ENCODE assay signal across 21 cellular contexts in genomic region chr2:30797381-30798015, GRCh38. TPM values are rescaled to one million over a fixed set of nuclear protein-coding genes. Genes with fewer than 3 reads are reported as not detected.
DNase-seq lines count a peak whose midpoint lies in the region; ATAC-seq, FAIRE-seq and TF ChIP-seq lines count a peak whose summit lies in the region.
"Had no signal": no experiment of that assay in that cellular context is flagged by ENCODE, and none has a peak within 500 bp of the region (broad histone marks: within the 10 kb centered on the region; RNA-seq: fewer than 3 reads in every experiment).

No MANE protein-coding gene starts in this region.

- intact Hi-C loops in HepG2 (cut with micrococcal nuclease; ENCODE audit: unreplicated experiment) (no loop called here), right lobe of liver (cut with DNase I) (no loop called here), lower lobe of right lung (cut with DNase I) (no loop called here), upper lobe of right lung (cut with DNase I) (no loop called here)
- intact Hi-C loops in activated CD4-positive, alpha-beta memory T cell treated with anti-CD3 and anti-CD28 coated beads for 36 hours (cut with micrococcal nuclease): no loop called here

- no peak for TF ChIP-seq EP300 in HepG2 (IDR thresholded peaks at IDR 0.05; ENCODE audit: low read depth in 2 of 2, low read length in 2 of 2)
- TF ChIP-seq EP300 in HepG2 (CRISPR knock-in tag; IDR thresholded peaks at IDR 0.05; ENCODE audit: borderline replicate concordance): no peak

- no peak overlapping the region for H2AFZ ChIP-seq in HepG2 (ENCODE audit: low read length)

- H3K27me3 Mint-ChIP-seq in activated CD4-positive, alpha-beta memory T cell treated with anti-CD3 and anti-CD28 coated beads for 36 hours: peaks cover 2% of the 10 kb centered on the region
- H3K27me3 Mint-ChIP-seq: IgD-negative memory B cell had no signal

- H3K4me3 Mint-ChIP-seq in activated CD4-positive, alpha-beta memory T cell treated with anti-CD3 and anti-CD28 coated beads for 36 hours: no peak overlapping the region
- H3K4me3 Mint-ChIP-seq: CD8-positive, alpha-beta T cell had no signal

- H3K4me1 ChIP-seq in HepG2 (ENCODE audit: insufficient read depth, low read length) (no peaks in the 10 kb centered on the region), right lobe of liver (no peaks in the 10 kb centered on the region), lower lobe of right lung (peaks cover 8% of the 10 kb centered on the region), upper lobe of right lung (no peaks in the 10 kb centered on the region)

- H3K36me3 ChIP-seq in HepG2 (replicated peaks in 1 of 2; ENCODE audit: control insufficient read depth in 1 of 2, insufficient read depth in 2 of 2, low read length in 2 of 2) (no peaks in the 10 kb centered on the region), right lobe of liver (no peaks in the 10 kb centered on the region), lower lobe of right lung (no peaks in the 10 kb centered on the region), upper lobe of right lung (no peaks in the 10 kb centered on the region)

- H3K4me3 ChIP-seq in HepG2 (replicated peaks in 1 of 3; ENCODE audit: insufficient read depth in 1 of 3, low read depth in 2 of 3, low read length in 3 of 3): no peak overlapping the region
- no peak overlapping the region for H3K4me3 ChIP-seq in right lobe of liver
- no peak overlapping the region for H3K4me3 ChIP-seq in lower lobe of right lung
- H3K4me3 ChIP-seq in upper lobe of right lung: no peak overlapping the region
- H3K4me3 ChIP-seq: GM12878 had no signal

- in situ Hi-C loops in HepG2 (cut with HindIII; ENCODE audit: extremely low pct_ligation_motif_present, low pct_unique_long_range_greater_than_20kb): no loop called here

- FAIRE-seq in HepG2 (lab: Jason Lieb, UNC): no peak
- FAIRE-seq: GM12878, RCC 7860 had no signal

- no TSS peak for BruUV-seq in HepG2 (replicated peaks; lab: Mats Ljungman, UMichigan)

- no peaks in the 10 kb centered on the region for H3K36me3 Mint-ChIP-seq in activated CD4-positive, alpha-beta memory T cell treated with anti-CD3 and anti-CD28 coated beads for 36 hours
- H3K36me3 Mint-ChIP-seq: CD8-positive, alpha-beta T cell; IgD-negative memory B cell had no signal

- TF ChIP-seq CTCF in HepG2 (CRISPR knock-in tag; IDR thresholded peaks at IDR 0.05) (no peak), right lobe of liver (IDR thresholded peaks at IDR 0.05) (no peak), VCaP (conservative IDR thresholded peaks at IDR 0.05) (no peak), lower lobe of right lung (IDR thresholded peaks at IDR 0.05) (no peak), upper lobe of right lung (IDR thresholded peaks at IDR 0.05) (no peak)

- TF ChIP-seq POLR2A in HepG2 (IDR thresholded peaks at IDR 0.05; ENCODE audit: insufficient read depth in 1 of 2, low read depth in 2 of 2, low read length in 2 of 2) (no peak), right lobe of liver (IDR thresholded peaks at IDR 0.05) (no peak)

- H3K27ac ChIP-seq in HepG2 (ENCODE audit: extremely low read length, insufficient read depth, low read length) (no peak overlapping the region), right lobe of liver (no peak overlapping the region), VCaP (peak overlapping the region; percentile 91), lower lobe of right lung (peak overlapping the region; percentile 7), upper lobe of right lung (no peak overlapping the region)

- H3K27ac Mint-ChIP-seq in activated CD4-positive, alpha-beta memory T cell treated with anti-CD3 and anti-CD28 coated beads for 36 hours: no peak overlapping the region
- H3K27ac Mint-ChIP-seq: CD8-positive, alpha-beta T cell; IgD-negative memory B cell had no signal

- no peak overlapping the region for H3K4me2 ChIP-seq in HepG2 (ENCODE audit: low read depth, low read length)

- H3K4me1 Mint-ChIP-seq in activated CD4-positive, alpha-beta memory T cell treated with anti-CD3 and anti-CD28 coated beads for 36 hours (ENCODE audit: low read depth): peaks cover 7% of the 10 kb centered on the region

- H3K9me3 ChIP-seq in HepG2 (ENCODE audit: low read length) (no peaks in the 10 kb centered on the region), right lobe of liver (no peaks in the 10 kb centered on the region), lower lobe of right lung (no peaks in the 10 kb centered on the region), upper lobe of right lung (no peaks in the 10 kb centered on the region)

- no peaks in the 10 kb centered on the region for H4K20me1 ChIP-seq in HepG2 (ENCODE audit: insufficient read depth, low read length)

- no peak overlapping the region for H3K9ac ChIP-seq in HepG2 (ENCODE audit: insufficient read depth, low read depth, low read length)

- no peak for TF ChIP-seq RAD21 in HepG2 (CRISPR knock-in tag; IDR thresholded peaks at IDR 0.05)

- ATAC-seq in HepG2 (no peak), right lobe of liver (no peak), lower lobe of right lung (peak in 1 of 2 donors; percentile 3), upper lobe of right lung (peak; percentile 10), GM18520 (IDR thresholded peaks at IDR 0.05; ENCODE audit: unreplicated experiment) (no peak)
- ATAC-seq: CD8-positive, alpha-beta T cell had no signal

- no peak for DNase-seq in HepG2 (ENCODE audit: low spot score)
- DNase-seq in right lobe of liver: no peak
- DNase-seq in lower lobe of right lung: no peak
- DNase-seq in upper lobe of right lung: no peak
- DNase-seq in GM19238 (ENCODE audit: insufficient read length, low spot score): no peak
- no peak for DNase-seq in activated CD4-positive, alpha-beta memory T cell treated with anti-CD3 and anti-CD28 coated beads for 36 hours
- DNase-seq: CD8-positive, alpha-beta T cell; DND-41; GOT3; NCI-H1694; NCI-H2081 treated with DMSO at 0.1 percent for 48 hours; NCI-H2171 treated with DMSO at 0.1 percent for 48 hours; NCI-H446; OCI-M1 had no signal

- H3K27me3 ChIP-seq in HepG2 (ENCODE audit: control insufficient read depth in 1 of 2, insufficient read depth in 2 of 2, low read length in 2 of 2): peaks cover 1 to 33% of the 10 kb centered on the region in 2 experiments; a peak in 2 of 5 replicates
- H3K27me3 ChIP-seq in right lobe of liver: no peaks in the 10 kb centered on the region
- no peaks in the 10 kb centered on the region for H3K27me3 ChIP-seq in lower lobe of right lung (ENCODE audit: low read depth)
- no peaks in the 10 kb centered on the region for H3K27me3 ChIP-seq in upper lobe of right lung

- POLR2A ChIA-PET in HepG2 (lab: Yijun Ruan, JAX): no interaction called here
- POLR2A ChIA-PET in activated CD4-positive, alpha-beta memory T cell treated with anti-CD3 and anti-CD28 coated beads for 36 hours (lab: Charles Lee): no interaction called here

- no peaks in the 10 kb centered on the region for H3K79me2 ChIP-seq in HepG2 (ENCODE audit: insufficient read depth, low read length)

- WGBS in HepG2 (ENCODE audit: low lambda C conversion rate): 20% methylated on average over 8 of the region's 8 CpGs
- 72% methylated on average over 4 of the region's 8 CpGs for WGBS in right lobe of liver (ENCODE audit: insufficient coverage, low coverage, low lambda C conversion rate, missing lambda C conversion rate)

- no peaks in the 10 kb centered on the region for H3K9me3 Mint-ChIP-seq in activated CD4-positive, alpha-beta memory T cell treated with anti-CD3 and anti-CD28 coated beads for 36 hours
- H3K9me3 Mint-ChIP-seq: CD8-positive, alpha-beta T cell had no signal

- CTCF ChIA-PET in HepG2 (lab: Yijun Ruan, JAX; ENCODE audit: low intra/inter-chr PET ratio, low total read pairs): no interaction called here
- CTCF ChIA-PET in activated CD4-positive, alpha-beta memory T cell treated with anti-CD3 and anti-CD28 coated beads for 36 hours (lab: Charles Lee): no interaction called here

TF ChIP-seq in HepG2, 621 proteins besides CTCF, POLR2A, EP300 and RAD21 (continues in another document):
- no peak for TF ChIP-seq KDM1A (CRISPR knock-in tag; IDR thresholded peaks at IDR 0.05)

RNA-seq across cellular contexts. Expression of gene CAPN13, which starts 9.7 kb away (rescaled TPM):
- total RNA-seq in HepG2 (2016; rRNA removed; fragmentation: Illumina TruSeq; extraction: Trizol) (not detected in 2 replicates), right lobe of liver (1 to 10 TPM in 2 of 6 experiments, under 1 TPM in 2, not detected in 2; 0.09 to 3.8 (median 1.00) TPM), lower lobe of right lung (23.0 TPM), upper lobe of right lung (19.2 TPM)
- not detected in 2 replicates for total RNA-seq in HepG2 (2016; cell fraction: cytosol; rRNA removed; fragmentation: Illumina TruSeq; extraction: Trizol; ENCODE audit: low read depth)
- not detected in 2 replicates for total RNA-seq in HepG2 (2016; cell fraction: insoluble cytoplasmic fraction; rRNA removed; fragmentation: Illumina TruSeq; extraction: Trizol)
- total RNA-seq in HepG2 (2016; cell fraction: membrane; rRNA removed; fragmentation: Illumina TruSeq; extraction: Trizol): not detected in 2 replicates
- total RNA-seq in HepG2 (2016; cell fraction: nucleus; rRNA removed; fragmentation: Illumina TruSeq; extraction: Trizol): not detected in 2 replicates
- not detected in 2 replicates for polyA plus RNA-seq in HepG2 (2011; rRNA removed)
- polyA plus RNA-seq in HepG2 (2011; cell fraction: cytosol; rRNA removed): not detected in 2 replicates
- polyA plus RNA-seq in HepG2 (2011; cell fraction: nucleus; rRNA removed): not detected in 2 replicates
- not detected in 2 replicates for polyA plus RNA-seq in HepG2 (2012)
- polyA plus RNA-seq in HepG2 (2016; cell fraction: cytosol; fragmentation: Illumina TruSeq; extraction: Trizol; ENCODE audit: low read depth): not detected in 2 replicates
- polyA plus RNA-seq in HepG2 (2016; cell fraction: insoluble cytoplasmic fraction; fragmentation: Illumina TruSeq; extraction: Trizol; ENCODE audit: low read depth): not detected in 2 replicates
- not detected in 2 replicates for polyA plus RNA-seq in HepG2 (2016; cell fraction: membrane; fragmentation: Illumina TruSeq; extraction: Trizol; ENCODE audit: low read depth)
- polyA plus RNA-seq in HepG2 (2016; cell fraction: nucleus; fragmentation: Illumina TruSeq; extraction: Trizol; ENCODE audit: insufficient read depth, low read depth): not detected in 2 replicates
- polyA minus RNA-seq in HepG2 (2011; rRNA and poly(A)+ RNA removed; ENCODE audit: low replicate concordance): not detected in 2 replicates
- polyA minus RNA-seq in HepG2 (2011; cell fraction: cytosol; rRNA and poly(A)+ RNA removed): not detected in 2 replicates
- polyA minus RNA-seq in HepG2 (2011; cell fraction: nucleus; rRNA and poly(A)+ RNA removed): not detected in 2 replicates
- total RNA-seq in activated CD4-positive, alpha-beta memory T cell treated with anti-CD3 and anti-CD28 coated beads for 36 hours: not detected
- total RNA-seq: CD8-positive, alpha-beta T cell; SK-MEL-5 had no signal
- polyA plus RNA-seq: BJ, IgD-negative memory B cell had no signal

Comparison
In these comparisons a context has a peak if more than half of its experiments do, and no peak if none do; other contexts are left out.
1. H3K27ac ChIP-seq: peak in VCaP (single experiment) and lower lobe of right lung (single experiment); none in HepG2 (single experiment), right lobe of liver (0 of 3) and upper lobe of right lung (single experiment).